ENCODE assay signal across 1 cellular context in genomic region chr11:101860694-101861371, GRCh38.
TF ChIP-seq lines count a peak whose summit lies in the region.

No MANE protein-coding gene starts in this region.

TF ChIP-seq in HCT116, 20 proteins besides CTCF, POLR2A, EP300 and RAD21:
- TF ChIP-seq, protein P1, sequence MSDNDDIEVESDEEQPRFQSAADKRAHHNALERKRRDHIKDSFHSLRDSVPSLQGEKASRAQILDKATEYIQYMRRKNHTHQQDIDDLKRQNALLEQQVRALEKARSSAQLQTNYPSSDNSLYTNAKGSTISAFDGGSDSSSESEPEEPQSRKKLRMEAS (IDR thresholded peaks at IDR 0.05) = no peak
- no peak for TF ChIP-seq SP1 (IDR thresholded peaks at IDR 0.05; ENCODE audit: low read depth)
- no peak for TF ChIP-seq EZH2 (IDR thresholded peaks at IDR 0.05)
- no peak for TF ChIP-seq ZFX (IDR thresholded peaks at IDR 0.05)
- TF ChIP-seq ZBTB33 (IDR thresholded peaks at IDR 0.05; ENCODE audit: extremely low read depth, insufficient replicate concordance, low read length) = no peak
- TF ChIP-seq POLR2AphosphoS5 (IDR thresholded peaks at IDR 0.05; ENCODE audit: low read depth, low read length) = no peak
- TF ChIP-seq, protein P2, sequence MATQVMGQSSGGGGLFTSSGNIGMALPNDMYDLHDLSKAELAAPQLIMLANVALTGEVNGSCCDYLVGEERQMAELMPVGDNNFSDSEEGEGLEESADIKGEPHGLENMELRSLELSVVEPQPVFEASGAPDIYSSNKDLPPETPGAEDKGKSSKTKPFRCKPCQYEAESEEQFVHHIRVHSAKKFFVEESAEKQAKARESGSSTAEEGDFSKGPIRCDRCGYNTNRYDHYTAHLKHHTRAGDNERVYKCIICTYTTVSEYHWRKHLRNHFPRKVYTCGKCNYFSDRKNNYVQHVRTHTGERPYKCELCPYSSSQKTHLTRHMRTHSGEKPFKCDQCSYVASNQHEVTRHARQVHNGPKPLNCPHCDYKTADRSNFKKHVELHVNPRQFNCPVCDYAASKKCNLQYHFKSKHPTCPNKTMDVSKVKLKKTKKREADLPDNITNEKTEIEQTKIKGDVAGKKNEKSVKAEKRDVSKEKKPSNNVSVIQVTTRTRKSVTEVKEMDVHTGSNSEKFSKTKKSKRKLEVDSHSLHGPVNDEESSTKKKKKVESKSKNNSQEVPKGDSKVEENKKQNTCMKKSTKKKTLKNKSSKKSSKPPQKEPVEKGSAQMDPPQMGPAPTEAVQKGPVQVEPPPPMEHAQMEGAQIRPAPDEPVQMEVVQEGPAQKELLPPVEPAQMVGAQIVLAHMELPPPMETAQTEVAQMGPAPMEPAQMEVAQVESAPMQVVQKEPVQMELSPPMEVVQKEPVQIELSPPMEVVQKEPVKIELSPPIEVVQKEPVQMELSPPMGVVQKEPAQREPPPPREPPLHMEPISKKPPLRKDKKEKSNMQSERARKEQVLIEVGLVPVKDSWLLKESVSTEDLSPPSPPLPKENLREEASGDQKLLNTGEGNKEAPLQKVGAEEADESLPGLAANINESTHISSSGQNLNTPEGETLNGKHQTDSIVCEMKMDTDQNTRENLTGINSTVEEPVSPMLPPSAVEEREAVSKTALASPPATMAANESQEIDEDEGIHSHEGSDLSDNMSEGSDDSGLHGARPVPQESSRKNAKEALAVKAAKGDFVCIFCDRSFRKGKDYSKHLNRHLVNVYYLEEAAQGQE (IDR thresholded peaks at IDR 0.05; ENCODE audit: low read depth) = no peak
- TF ChIP-seq YY1 (IDR thresholded peaks at IDR 0.05; ENCODE audit: extremely low read depth, insufficient replicate concordance, low read depth, low read length) = no peak
- no peak for TF ChIP-seq JUND (IDR thresholded peaks at IDR 0.05)
- TF ChIP-seq EZH2phosphoT487 (IDR thresholded peaks at IDR 0.05; ENCODE audit: borderline replicate concordance) = no peak
- no peak for TF ChIP-seq ZNF274 (IDR thresholded peaks at IDR 0.05; ENCODE audit: low read depth, low read length)
- no peak for TF ChIP-seq FOSL1 (IDR thresholded peaks at IDR 0.05; ENCODE audit: low read depth)
- no peak for TF ChIP-seq SRF (IDR thresholded peaks at IDR 0.05; ENCODE audit: low read depth)
- no peak for TF ChIP-seq SIN3A (IDR thresholded peaks at IDR 0.05; ENCODE audit: low read depth)
